In the genomic region with DNA sequence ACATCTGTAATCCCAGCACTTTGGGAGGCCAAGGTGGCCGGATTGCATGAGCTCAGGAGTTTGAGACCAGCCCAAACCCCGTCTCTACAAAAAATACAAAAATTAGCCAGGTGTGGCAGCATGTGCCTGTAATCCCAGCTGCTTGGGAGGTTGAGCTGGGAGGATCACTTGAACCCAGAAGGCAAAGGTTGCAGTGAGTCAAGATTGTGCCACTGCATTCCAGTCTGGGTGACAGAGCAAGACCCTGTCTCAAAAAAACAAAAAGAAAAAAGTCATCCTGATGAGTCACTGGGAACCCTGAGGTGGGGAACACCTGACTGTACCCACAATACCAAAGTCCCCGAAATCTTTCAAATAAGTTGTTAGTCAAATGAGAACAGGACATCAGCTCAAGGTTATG, we compare ENCODE assay signal across 19 cellular contexts.
A peak's percentile ranks its signal among the peaks of the same experiment; 100 is the strongest.
DNase-seq lines count a peak whose midpoint lies in the region; FAIRE-seq and TF ChIP-seq lines count a peak whose summit lies in the region.
"Had no signal": no experiment of that assay in that cellular context is flagged by ENCODE, and none has a peak within 500 bp of the region (broad histone marks: within the 10 kb centered on the region; RNA-seq: fewer than 3 reads in every experiment).

No MANE protein-coding gene starts in this region.

- H3K9me3 ChIP-seq in astrocyte (ENCODE audit: insufficient read depth, low read depth, low read length) (no peaks in the 10 kb centered on the region), WERI-Rb-1 (ENCODE audit: severe bottlenecking) (no peaks in the 10 kb centered on the region)
- H3K9me3 ChIP-seq: BLaER1 treated with 17β-estradiol and CSF1 and Interleukin-3, amounts not matched to agents 10 nM and 100 nM had no signal

- peaks cover 15% of the 10 kb centered on the region for H3K4me1 Mint-ChIP-seq in astrocyte (ENCODE audit: low read depth, unreplicated experiment)
- H3K4me1 Mint-ChIP-seq: B cell, H9 had no signal

- DNase-seq in HT1080 (ENCODE audit: low read depth) (peak; percentile 26), astrocyte (ENCODE audit: low read depth) (no peak), epithelial cell of esophagus (ENCODE audit: low read depth) (peak; percentile 47), kidney tubule cell (ENCODE audit: low spot score) (peak; percentile 42), WERI-Rb-1 (no peak), DMS53 treated with DMSO at 0.1 percent for 48 hours (lab: John Stamatoyannopoulos, UW; ENCODE audit: unreplicated experiment) (no peak), amygdala (lab: John Stamatoyannopoulos, UW) (no peak)
- DNase-seq: CD8-positive, alpha-beta T cell; COR-L47; DMS 273 treated with DMSO at 0.1 percent for 48 hours; DMS53; H9 had no signal

- no peaks in the 10 kb centered on the region for H3K36me3 Mint-ChIP-seq in astrocyte (ENCODE audit: low read depth, unreplicated experiment)
- H3K36me3 Mint-ChIP-seq: CD8-positive, alpha-beta T cell had no signal

- no peak overlapping the region for H3K4me3 Mint-ChIP-seq in astrocyte (ENCODE audit: unreplicated experiment)
- H3K4me3 Mint-ChIP-seq: B cell; CD8-positive, alpha-beta T cell; H9 had no signal

- H3K27me3 Mint-ChIP-seq in astrocyte (ENCODE audit: low read depth, unreplicated experiment), result no peaks in the 10 kb centered on the region
- H3K27me3 Mint-ChIP-seq: B cell had no signal

- H3K27ac ChIP-seq in astrocyte (ENCODE audit: low read depth, low read length) (no peak overlapping the region), WERI-Rb-1 (no peak overlapping the region)
- H3K27ac ChIP-seq: BLaER1 treated with 17β-estradiol and CSF1 and Interleukin-3, amounts not matched to agents 10 nM and 100 nM had no signal

- no peak overlapping the region for H3K9ac ChIP-seq in astrocyte (ENCODE audit: low read length)
- H3K9ac ChIP-seq: BLaER1 treated with 17β-estradiol and CSF1 and Interleukin-3, amounts not matched to agents 10 nM and 100 nM had no signal

- no peaks in the 10 kb centered on the region for H3K27me3 ChIP-seq in astrocyte (ENCODE audit: insufficient read depth, low read length)
- no peaks in the 10 kb centered on the region for H3K27me3 ChIP-seq in WERI-Rb-1 (ENCODE audit: insufficient read depth, low read depth, severe bottlenecking)
- H3K27me3 ChIP-seq: BLaER1 treated with 17β-estradiol and CSF1 and Interleukin-3, amounts not matched to agents 10 nM and 100 nM had no signal

- H4K20me1 ChIP-seq in astrocyte (ENCODE audit: insufficient read depth, low read length), result no peaks in the 10 kb centered on the region
- H4K20me1 ChIP-seq: BLaER1 treated with 17β-estradiol and CSF1 and Interleukin-3, amounts not matched to agents 10 nM and 100 nM had no signal

- H2AFZ ChIP-seq in astrocyte (ENCODE audit: low read depth, low read length), result no peak overlapping the region

- no peaks in the 10 kb centered on the region for H3K79me2 ChIP-seq in astrocyte (ENCODE audit: insufficient read depth, low read length)

- peak overlapping the region; percentile 79 for H3K27ac Mint-ChIP-seq in astrocyte (ENCODE audit: unreplicated experiment)
- H3K27ac Mint-ChIP-seq: B cell; CD8-positive, alpha-beta T cell had no signal

- H3K36me3 ChIP-seq in astrocyte (ENCODE audit: insufficient read depth, low read length) (no peaks in the 10 kb centered on the region), WERI-Rb-1 (no peaks in the 10 kb centered on the region)
- H3K36me3 ChIP-seq: BLaER1 treated with 17β-estradiol and CSF1 and Interleukin-3, amounts not matched to agents 10 nM and 100 nM had no signal

- no peaks in the 10 kb centered on the region for H3K9me3 Mint-ChIP-seq in astrocyte (ENCODE audit: unreplicated experiment)
- H3K9me3 Mint-ChIP-seq: CD8-positive, alpha-beta T cell; H9 had no signal

- no peak for FAIRE-seq in astrocyte (lab: Jason Lieb, UNC)
- FAIRE-seq: G401.6, GM12891, GM19239, H1, HepG2 had no signal

- H3K4me3 ChIP-seq in astrocyte (ENCODE audit: insufficient read depth, low read depth, low read length) (no peak overlapping the region), epithelial cell of esophagus (ENCODE audit: low read length) (no peak overlapping the region), WERI-Rb-1 (ENCODE audit: low read depth, low read length) (no peak overlapping the region)
- H3K4me3 ChIP-seq: BLaER1 treated with 17β-estradiol and CSF1 and Interleukin-3, amounts not matched to agents 10 nM and 100 nM had no signal

- H3K4me1 ChIP-seq in astrocyte (ENCODE audit: insufficient read depth, low read length), result no peaks in the 10 kb centered on the region
- H3K4me1 ChIP-seq: BLaER1 treated with 17β-estradiol and CSF1 and Interleukin-3, amounts not matched to agents 10 nM and 100 nM had no signal

- H3K4me2 ChIP-seq in astrocyte (ENCODE audit: low read length), result no peak overlapping the region
- H3K4me2 ChIP-seq: BLaER1 treated with 17β-estradiol and CSF1 and Interleukin-3, amounts not matched to agents 10 nM and 100 nM had no signal

- TF ChIP-seq CTCF in astrocyte (IDR thresholded peaks at IDR 0.05; ENCODE audit: insufficient read depth, low read depth, low read length), result no peak
- no peak for TF ChIP-seq CTCF in epithelial cell of esophagus (IDR thresholded peaks at IDR 0.05; ENCODE audit: insufficient read depth, low read depth, low read length, missing control alignments)
- no peak for TF ChIP-seq CTCF in WERI-Rb-1 (IDR thresholded peaks at IDR 0.05; ENCODE audit: low read depth, low read length)

Comparison
In these comparisons a context has a peak if more than half of its experiments do, and no peak if none do; other contexts are left out.
1. DNase-seq: peak in HT1080 (single experiment), epithelial cell of esophagus (single experiment) and kidney tubule cell (single experiment); none in astrocyte (single experiment), WERI-Rb-1 (single experiment), DMS53 treated with DMSO at 0.1 percent for 48 hours (single experiment) and amygdala (0 of 56).